19 cellular contexts compared by ENCODE assay signal in the genomic region with DNA sequence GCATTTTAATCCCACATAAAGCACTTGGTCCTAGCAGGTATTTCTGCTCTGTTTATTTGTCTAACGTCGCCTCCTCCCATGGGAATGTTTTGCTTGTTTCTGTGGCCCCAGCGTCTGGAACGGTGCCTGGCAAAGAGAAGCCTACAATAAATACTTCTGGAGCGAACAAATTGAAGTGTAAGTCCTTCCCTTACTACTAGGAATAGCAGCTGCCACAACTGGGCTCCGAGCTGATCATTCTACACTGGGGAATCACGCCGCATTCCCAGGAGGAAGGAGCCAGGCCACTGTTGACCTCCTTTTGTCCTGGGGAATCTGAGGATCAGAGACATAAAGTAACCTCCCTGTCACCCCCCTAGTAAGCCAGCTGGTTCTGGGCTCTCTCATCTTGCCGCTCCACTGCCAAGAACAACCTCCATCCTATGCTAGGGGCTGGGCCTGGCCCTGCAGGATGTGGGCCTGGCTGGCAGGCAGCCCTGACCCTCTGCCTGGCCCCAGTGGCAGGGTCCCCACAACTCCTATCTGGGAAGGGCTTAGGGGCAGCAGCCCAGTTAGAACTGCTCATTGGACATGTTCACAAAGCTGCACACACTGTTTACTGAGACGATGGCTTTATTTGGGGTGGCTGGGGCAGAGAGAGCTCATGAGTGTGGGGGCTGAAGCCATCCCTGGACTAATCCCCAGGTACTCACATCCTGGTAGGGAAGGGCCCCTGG.
DNase-seq lines count a peak whose midpoint lies in the region; ATAC-seq and TF ChIP-seq lines count a peak whose summit lies in the region.
"Had no signal": no experiment of that assay in that cellular context is flagged by ENCODE, and none has a peak within 500 bp of the region (broad histone marks: within the 10 kb centered on the region; RNA-seq: fewer than 3 reads in every experiment).

No MANE protein-coding gene starts in this region.

- H3K4me1 ChIP-seq in Caco-2: no peaks in the 10 kb centered on the region; the same call in 1 of the 2 replicates
- H3K4me1 ChIP-seq: left ventricle myocardium inferior had no signal

- no peaks in the 10 kb centered on the region for H3K27me3 Mint-ChIP-seq in Caco-2 (ENCODE audit: insufficient read depth, unreplicated experiment)
- H3K27me3 Mint-ChIP-seq in central memory CD8-positive, alpha-beta T cell: peaks cover 48% of the 10 kb centered on the region
- H3K27me3 Mint-ChIP-seq in naive thymus-derived CD8-positive, alpha-beta T cell: peaks cover 0 to 10% (median 4%) of the 10 kb centered on the region in 5 donors

- no peaks in the 10 kb centered on the region for H3K27me3 ChIP-seq in Caco-2 (replicated peaks; ENCODE audit: control insufficient read depth, insufficient read depth, low read length)

- peak overlapping the region; percentile 27 for H3K27ac Mint-ChIP-seq in Caco-2 (ENCODE audit: unreplicated experiment)
- peak overlapping the region; percentile 51 for H3K27ac Mint-ChIP-seq in central memory CD8-positive, alpha-beta T cell (ENCODE audit: low read depth)
- no peak overlapping the region for H3K27ac Mint-ChIP-seq in naive thymus-derived CD8-positive, alpha-beta T cell
- H3K27ac Mint-ChIP-seq: T-helper 2 cell treated with Interferon-gamma antibody and Interleukin-4, amounts not matched to agents 5 μg/mL and 100 μg/mL, for 36 hours had no signal

- peaks cover 20% of the 10 kb centered on the region for H3K4me1 Mint-ChIP-seq in Caco-2 (ENCODE audit: low read depth, unreplicated experiment)
- H3K4me1 Mint-ChIP-seq in central memory CD8-positive, alpha-beta T cell: no peaks in the 10 kb centered on the region
- H3K4me1 Mint-ChIP-seq in naive thymus-derived CD8-positive, alpha-beta T cell: no peaks in the 10 kb centered on the region

- H3K36me3 ChIP-seq in Caco-2 (ENCODE audit: control insufficient read depth, insufficient read depth, low read length): no peaks in the 10 kb centered on the region
- H3K36me3 ChIP-seq: left ventricle myocardium inferior had no signal

- BruUV-seq in Caco-2 (replicated peaks; lab: Mats Ljungman, UMichigan): no TSS peak

- DNase-seq in Caco-2 (peak; percentile 16 to 23), H4 (ENCODE audit: low spot score) (peak; percentile 73), myocyte (ENCODE audit: low read depth) (peak; percentile 36)
- DNase-seq in central memory CD8-positive, alpha-beta T cell (ENCODE audit: low spot score in 2 of 2): no peak
- DNase-seq in activated CD4-positive, alpha-beta T cell treated with anti-CD3 and anti-CD28 coated beads for 4 hours: no peak
- DNase-seq in naive thymus-derived CD8-positive, alpha-beta T cell: no peak
- DNase-seq: activated CD4-positive, CD25-positive, alpha-beta regulatory T cell; COR-L47; hypothalamus; Karpas-422; left ventricle myocardium inferior; NCI-H146; NCI-H526 treated with DMSO at 0.1 percent for 48 hours; stimulated activated CD4-positive, alpha-beta T cell treated with anti-CD3 and anti-CD28 coated beads, Interleukin-4, amount 100 ng/mL, for 4 hours; stimulated activated CD8-positive, alpha-beta memory T cell treated with anti-CD3 and anti-CD28 coated beads, Interleukin-4, amount 100 ng/mL, for 48 hours had no signal

- no peaks in the 10 kb centered on the region for H3K36me3 Mint-ChIP-seq in Caco-2 (ENCODE audit: insufficient read depth, unreplicated experiment)
- peaks cover 3% of the 10 kb centered on the region for H3K36me3 Mint-ChIP-seq in central memory CD8-positive, alpha-beta T cell (ENCODE audit: insufficient read depth)
- H3K36me3 Mint-ChIP-seq in naive thymus-derived CD8-positive, alpha-beta T cell: no peaks in the 10 kb centered on the region

- TF ChIP-seq CTCF in Caco-2 (IDR thresholded peaks at IDR 0.05; ENCODE audit: insufficient read depth in 1 of 2, low read depth in 1 of 2, low read length in 1 of 2, severe bottlenecking in 1 of 2, unreplicated experiment in 1 of 2): no peak

- no peaks in the 10 kb centered on the region for H3K9me3 Mint-ChIP-seq in Caco-2 (ENCODE audit: unreplicated experiment)
- no peaks in the 10 kb centered on the region for H3K9me3 Mint-ChIP-seq in central memory CD8-positive, alpha-beta T cell
- H3K9me3 Mint-ChIP-seq in naive thymus-derived CD8-positive, alpha-beta T cell: no peaks in the 10 kb centered on the region
- H3K9me3 Mint-ChIP-seq: T-helper 2 cell treated with Interferon-gamma antibody and Interleukin-4, amounts not matched to agents 5 μg/mL and 100 μg/mL, for 36 hours had no signal

- intact Hi-C loops in Caco-2 (cut with micrococcal nuclease; ENCODE audit: unreplicated experiment): no loop called here

- H3K4me3 Mint-ChIP-seq in Caco-2 (ENCODE audit: unreplicated experiment): no peak overlapping the region
- no peak overlapping the region for H3K4me3 Mint-ChIP-seq in central memory CD8-positive, alpha-beta T cell
- H3K4me3 Mint-ChIP-seq in naive thymus-derived CD8-positive, alpha-beta T cell: no peak overlapping the region
- H3K4me3 Mint-ChIP-seq: T-helper 2 cell treated with Interferon-gamma antibody and Interleukin-4, amounts not matched to agents 5 μg/mL and 100 μg/mL, for 36 hours had no signal

- no peaks in the 10 kb centered on the region for H3K9me3 ChIP-seq in Caco-2
- H3K9me3 ChIP-seq: left ventricle myocardium inferior had no signal

- CTCF ChIA-PET in Caco-2 (lab: Charles Lee): no interaction called here

- POLR2A ChIA-PET in Caco-2 (lab: Charles Lee): no interaction called here
- POLR2A ChIA-PET in naive thymus-derived CD8-positive, alpha-beta T cell (lab: Charles Lee): no interaction called here

- no peak for ATAC-seq in central memory CD8-positive, alpha-beta T cell (replicated peaks; ENCODE audit: extremely low read depth, poor library complexity, severe bottlenecking)
- ATAC-seq in naive thymus-derived CD8-positive, alpha-beta T cell: no peak
- ATAC-seq in GM21825 (IDR thresholded peaks at IDR 0.05; ENCODE audit: unreplicated experiment) (no peak), GM21390 (IDR thresholded peaks at IDR 0.05; ENCODE audit: unreplicated experiment) (no peak)

- H3K4me3 ChIP-seq in Caco-2 (ENCODE audit: low read depth, low read length): no peak overlapping the region
- H3K4me3 ChIP-seq: left ventricle myocardium inferior, smooth muscle cell had no signal

Comparison
In these comparisons a context has a peak if more than half of its experiments do, and no peak if none do; other contexts are left out.
1. DNase-seq: peak in Caco-2 (2 of 2), H4 (single experiment) and myocyte (single experiment); none in central memory CD8-positive, alpha-beta T cell (0 of 2), activated CD4-positive, alpha-beta T cell treated with anti-CD3 and anti-CD28 coated beads for 4 hours (0 of 2) and naive thymus-derived CD8-positive, alpha-beta T cell (0 of 10).
2. H3K27ac Mint-ChIP-seq: peak in Caco-2 (single experiment) and central memory CD8-positive, alpha-beta T cell (single experiment); none in naive thymus-derived CD8-positive, alpha-beta T cell (0 of 10).